ENCODE assay signal across 1 cellular context in the genomic region with DNA sequence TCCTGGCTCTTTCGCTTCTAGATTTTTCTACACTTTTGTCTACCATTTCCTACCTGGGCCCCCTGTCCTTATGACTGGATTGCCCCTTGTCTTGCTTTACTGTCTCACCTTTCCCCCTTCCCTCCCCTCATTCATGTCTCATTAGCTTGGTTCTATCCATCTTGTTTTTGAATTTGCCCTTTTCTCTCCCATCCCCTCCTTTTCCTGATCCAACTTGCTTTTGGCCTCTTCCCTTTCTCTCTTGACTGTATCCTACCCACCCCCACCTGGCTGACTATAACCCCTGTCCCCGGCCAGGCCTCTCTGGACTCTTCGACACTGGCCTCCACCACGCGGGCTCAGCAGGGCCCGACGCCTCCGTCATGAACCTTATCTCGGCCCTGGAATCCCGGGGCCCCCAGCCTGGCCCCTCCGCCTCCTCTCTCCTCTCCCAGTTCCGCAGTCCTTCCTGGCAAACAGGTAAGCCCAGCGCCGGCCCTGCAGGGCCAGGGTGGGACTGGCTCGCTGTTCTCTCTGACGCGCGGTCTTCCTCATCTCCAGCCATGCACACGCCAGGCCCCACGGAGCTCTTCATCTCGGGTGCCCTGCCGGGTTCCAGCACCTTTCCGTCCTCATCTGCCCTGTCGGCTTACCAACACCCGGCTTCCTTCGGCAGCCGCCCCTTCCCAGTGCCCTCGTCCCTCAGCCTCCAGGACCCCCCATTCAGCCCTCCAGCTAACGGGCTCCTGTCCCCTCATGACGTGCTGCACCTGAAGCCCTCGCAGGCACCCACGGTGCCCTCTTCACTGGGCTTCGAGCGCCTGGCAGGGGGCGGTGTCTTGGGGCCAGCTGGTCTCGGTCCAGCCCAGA.
TF ChIP-seq lines count a peak whose summit lies in the region.

No MANE protein-coding gene starts in this region.

TF ChIP-seq in HepG2, 621 proteins besides CTCF, POLR2A, EP300 and RAD21:
- TF ChIP-seq, protein P1, sequence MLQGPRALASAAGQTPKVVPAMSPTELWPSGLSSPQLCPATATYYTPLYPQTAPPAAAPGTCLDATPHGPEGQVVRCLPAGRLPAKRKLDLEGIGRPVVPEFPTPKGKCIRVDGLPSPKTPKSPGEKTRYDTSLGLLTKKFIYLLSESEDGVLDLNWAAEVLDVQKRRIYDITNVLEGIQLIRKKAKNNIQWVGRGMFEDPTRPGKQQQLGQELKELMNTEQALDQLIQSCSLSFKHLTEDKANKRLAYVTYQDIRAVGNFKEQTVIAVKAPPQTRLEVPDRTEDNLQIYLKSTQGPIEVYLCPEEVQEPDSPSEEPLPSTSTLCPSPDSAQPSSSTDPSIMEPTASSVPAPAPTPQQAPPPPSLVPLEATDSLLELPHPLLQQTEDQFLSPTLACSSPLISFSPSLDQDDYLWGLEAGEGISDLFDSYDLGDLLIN (CRISPR knock-in tag; IDR thresholded peaks at IDR 0.05; ENCODE audit: borderline replicate concordance), result no peak
- TF ChIP-seq, protein P2, sequence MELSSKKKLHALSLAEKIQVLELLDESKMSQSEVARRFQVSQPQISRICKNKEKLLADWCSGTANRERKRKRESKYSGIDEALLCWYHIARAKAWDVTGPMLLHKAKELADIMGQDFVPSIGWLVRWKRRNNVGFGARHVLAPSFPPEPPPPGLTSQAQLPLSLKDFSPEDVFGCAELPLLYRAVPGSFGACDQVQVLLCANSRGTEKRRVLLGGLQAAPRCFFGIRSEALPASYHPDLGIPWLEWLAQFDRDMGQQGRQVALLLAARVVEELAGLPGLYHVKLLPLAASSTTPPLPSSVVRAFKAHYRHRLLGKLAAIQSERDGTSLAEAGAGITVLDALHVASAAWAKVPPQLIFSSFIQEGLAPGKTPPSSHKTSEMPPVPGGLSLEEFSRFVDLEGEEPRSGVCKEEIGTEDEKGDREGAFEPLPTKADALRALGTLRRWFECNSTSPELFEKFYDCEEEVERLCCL (CRISPR knock-in tag; IDR thresholded peaks at IDR 0.05; ENCODE audit: borderline replicate concordance), result no peak
- TF ChIP-seq AGO2 (optimal IDR thresholded peaks at IDR 0.05; ENCODE audit: low read depth, low read length), result peak; percentile 52
- TF ChIP-seq FOXJ3 (CRISPR knock-in tag; IDR thresholded peaks at IDR 0.05; ENCODE audit: borderline replicate concordance), result no peak
- TF ChIP-seq RBFOX2 (IDR thresholded peaks at IDR 0.05; ENCODE audit: low read depth, low read length), result peak; percentile 44
